In genomic region chr1:10074059-10074854, GRCh38 we compare ENCODE assay signal across 8 cellular contexts. TPM values are rescaled to one million over a fixed set of nuclear protein-coding genes. Genes with fewer than 3 reads are reported as not detected.
DNase-seq lines count a peak whose midpoint lies in the region; TF ChIP-seq lines count a peak whose summit lies in the region.

No MANE protein-coding gene starts in this region.

- peak overlapping the region; percentile 47; the same call in 1 of the 2 replicates for H3K9ac ChIP-seq in SK-N-SH

- H3K4me3 Mint-ChIP-seq in immature natural killer cell: peak overlapping the region in 2 of 5 donors; percentile 1 to 11

- peak overlapping the region; percentile 5 to 64 (median 10) for H3K27ac Mint-ChIP-seq in immature natural killer cell

- WGBS in SK-N-SH (ENCODE audit: low lambda C conversion rate): 36% methylated on average over 5 of the region's 5 CpGs

- no peaks in the 10 kb centered on the region for H3K9me3 Mint-ChIP-seq in immature natural killer cell

- no peak overlapping the region for H3K4me3 ChIP-seq in SK-N-SH (ENCODE audit: low read depth in 2 of 2, low read length in 1 of 2)

- no peak for TF ChIP-seq CTCF in SK-N-SH (IDR thresholded peaks at IDR 0.05)

- H3K4me1 Mint-ChIP-seq in immature natural killer cell: peaks cover 18 to 19% of the 10 kb centered on the region in 2 donors

- H3K9me2 ChIP-seq in SK-N-SH: no peaks in the 10 kb centered on the region

- peaks cover 25% of the 10 kb centered on the region for H3F3A ChIP-seq in SK-N-SH (replicated peaks; ENCODE audit: insufficient read depth)

- H3K36me3 Mint-ChIP-seq in immature natural killer cell: peaks cover 0 to 6% (median 4%) of the 10 kb centered on the region in 3 donors

- peaks cover 0 to 2% (median 0%) of the 10 kb centered on the region in 3 donors for H3K27me3 Mint-ChIP-seq in immature natural killer cell (ENCODE audit: low read depth in 3 of 3)

- peak overlapping the region; percentile 61; the same call in 1 of the 2 replicates for H3K4me2 ChIP-seq in SK-N-SH

- H4K20me1 ChIP-seq in SK-N-SH (ENCODE audit: insufficient read depth): peaks cover 5% of the 10 kb centered on the region

- H3K4me1 ChIP-seq in SK-N-SH (ENCODE audit: control insufficient read depth in 1 of 2, insufficient read depth in 2 of 2, low read depth in 1 of 2, low read length in 1 of 2): peaks cover 6 to 22% of the 10 kb centered on the region in 2 experiments; a peak in 3 of 4 replicates

- DNase-seq in stimulated activated naive CD4-positive, alpha-beta T cell treated with Interleukin-2 at 50 U/mL for 16 hours (lab: John Stamatoyannopoulos, UW): peak; percentile 58
- no peak for DNase-seq in stimulated activated naive CD4-positive, alpha-beta T cell (lab: John Stamatoyannopoulos, UW)
- no peak for DNase-seq in SK-N-SH
- DNase-seq in amniotic stem cell (lab: John Stamatoyannopoulos, UW): peak; percentile 88
- peak; percentile 17 to 34 (median 24) for DNase-seq in immature natural killer cell
- DNase-seq in stimulated activated CD4-positive, alpha-beta T cell treated with anti-CD3 and anti-CD28 coated beads, Interleukin-4, amount 100 ng/mL, for 24 hours: peak; percentile 71
- no peak for DNase-seq in GOT3 (lab: John Stamatoyannopoulos, UW)
- no peak for DNase-seq in germinal center (ENCODE audit: low spot score)

- peak overlapping the region; percentile 44 to 91; a peak in 3 of 4 replicates for H3K27ac ChIP-seq in SK-N-SH (ENCODE audit: low read depth in 2 of 2, low read length in 1 of 2)

- no peaks in the 10 kb centered on the region for H3K9me3 ChIP-seq in SK-N-SH

- peaks cover 2 to 7% of the 10 kb centered on the region in 2 experiments for H3K36me3 ChIP-seq in SK-N-SH (replicated peaks in 1 of 2; ENCODE audit: control insufficient read depth in 1 of 2, insufficient read depth in 2 of 2, low read length in 1 of 2)

- TF ChIP-seq EP300 in SK-N-SH (IDR thresholded peaks at IDR 0.05; ENCODE audit: borderline replicate concordance in 1 of 2, low read depth in 1 of 2, low read length in 1 of 2): peak in 1 of 2 experiments; percentile 67; a peak in 1 of 4 replicates

- H2AFZ ChIP-seq in SK-N-SH (ENCODE audit: low read depth): no peak overlapping the region

- H3K79me2 ChIP-seq in SK-N-SH (ENCODE audit: insufficient read depth): peaks cover 78% of the 10 kb centered on the region

- H3K27me3 ChIP-seq in SK-N-SH (ENCODE audit: insufficient read depth): no peaks in the 10 kb centered on the region

- POLR2A ChIA-PET in SK-N-SH (lab: Yijun Ruan, JAX): no interaction called here

- CTCF ChIA-PET in SK-N-SH (lab: Yijun Ruan, JAX): no interaction called here

- TF ChIP-seq RAD21 in SK-N-SH (IDR thresholded peaks at IDR 0.05; ENCODE audit: low read length): no peak

TF ChIP-seq in SK-N-SH, 30 proteins besides CTCF, POLR2A, EP300 and RAD21:
- TF ChIP-seq YY1 (IDR thresholded peaks at IDR 0.05; ENCODE audit: low read depth) (no peak), USF1 (IDR thresholded peaks at IDR 0.05; ENCODE audit: borderline replicate concordance, low read depth) (peak; percentile 16; the same call in 1 of the 2 replicates), TEAD4 (IDR thresholded peaks at IDR 0.05; ENCODE audit: borderline replicate concordance, insufficient read depth) (peak; percentile 35; the same call in 1 of the 2 replicates), JUND (IDR thresholded peaks at IDR 0.05) (peak; percentile 73), RXRA (IDR thresholded peaks at IDR 0.05; ENCODE audit: borderline replicate concordance, low read depth) (peak; percentile 88), SMC3 (IDR thresholded peaks at IDR 0.05; ENCODE audit: low read depth, low read length) (no peak), GABPA (IDR thresholded peaks at IDR 0.05; ENCODE audit: low read depth) (peak; percentile 30; the same call in 1 of the 2 replicates), MXI1 (IDR thresholded peaks at IDR 0.05; ENCODE audit: low read depth, low read length) (peak; percentile 49; the same call in 1 of the 2 replicates), ELF1 (IDR thresholded peaks at IDR 0.05) (peak; percentile 62; the same call in 1 of the 2 replicates), FOXM1 (IDR thresholded peaks at IDR 0.05; ENCODE audit: low read depth) (no peak), GATA2 (CRISPR knock-in tag; IDR thresholded peaks at IDR 0.05) (no peak), POLR2AphosphoS5 (IDR thresholded peaks at IDR 0.05; ENCODE audit: low read depth, low read length) (peak; percentile 43; the same call in 1 of the 2 replicates), TCF12 (IDR thresholded peaks at IDR 0.05) (peak; percentile 69), MEF2A (IDR thresholded peaks at IDR 0.05; ENCODE audit: borderline replicate concordance, low read depth) (peak; percentile 57; the same call in 1 of the 2 replicates), NFIC (IDR thresholded peaks at IDR 0.05; ENCODE audit: borderline replicate concordance) (peak; percentile 69), MAX (IDR thresholded peaks at IDR 0.05; ENCODE audit: low read depth) (peak; percentile 89), CHD2 (IDR thresholded peaks at IDR 0.05; ENCODE audit: low read length, partially characterized antibody) (no peak), EZH2phosphoT487 (IDR thresholded peaks at IDR 0.05; ENCODE audit: borderline replicate concordance, low read depth) (no peak), TAF1 (IDR thresholded peaks at IDR 0.05; ENCODE audit: borderline replicate concordance, low read depth, low read length) (0 out of 2 replicates have a peak, but pooled peaks have one; percentile 23), FOSL2 (IDR thresholded peaks at IDR 0.05; ENCODE audit: borderline replicate concordance, low read depth) (peak; percentile 92), SIN3A (IDR thresholded peaks at IDR 0.05; ENCODE audit: borderline replicate concordance, low read depth, low read length) (peak; percentile 45; the same call in 1 of the 2 replicates)
- TF ChIP-seq, protein P1, sequence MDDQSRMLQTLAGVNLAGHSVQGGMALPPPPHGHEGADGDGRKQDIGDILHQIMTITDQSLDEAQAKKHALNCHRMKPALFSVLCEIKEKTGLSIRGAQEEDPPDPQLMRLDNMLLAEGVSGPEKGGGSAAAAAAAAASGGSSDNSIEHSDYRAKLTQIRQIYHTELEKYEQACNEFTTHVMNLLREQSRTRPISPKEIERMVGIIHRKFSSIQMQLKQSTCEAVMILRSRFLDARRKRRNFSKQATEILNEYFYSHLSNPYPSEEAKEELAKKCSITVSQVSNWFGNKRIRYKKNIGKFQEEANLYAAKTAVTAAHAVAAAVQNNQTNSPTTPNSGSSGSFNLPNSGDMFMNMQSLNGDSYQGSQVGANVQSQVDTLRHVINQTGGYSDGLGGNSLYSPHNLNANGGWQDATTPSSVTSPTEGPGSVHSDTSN (IDR thresholded peaks at IDR 0.05): peak; percentile 67
- TF ChIP-seq, protein P2, sequence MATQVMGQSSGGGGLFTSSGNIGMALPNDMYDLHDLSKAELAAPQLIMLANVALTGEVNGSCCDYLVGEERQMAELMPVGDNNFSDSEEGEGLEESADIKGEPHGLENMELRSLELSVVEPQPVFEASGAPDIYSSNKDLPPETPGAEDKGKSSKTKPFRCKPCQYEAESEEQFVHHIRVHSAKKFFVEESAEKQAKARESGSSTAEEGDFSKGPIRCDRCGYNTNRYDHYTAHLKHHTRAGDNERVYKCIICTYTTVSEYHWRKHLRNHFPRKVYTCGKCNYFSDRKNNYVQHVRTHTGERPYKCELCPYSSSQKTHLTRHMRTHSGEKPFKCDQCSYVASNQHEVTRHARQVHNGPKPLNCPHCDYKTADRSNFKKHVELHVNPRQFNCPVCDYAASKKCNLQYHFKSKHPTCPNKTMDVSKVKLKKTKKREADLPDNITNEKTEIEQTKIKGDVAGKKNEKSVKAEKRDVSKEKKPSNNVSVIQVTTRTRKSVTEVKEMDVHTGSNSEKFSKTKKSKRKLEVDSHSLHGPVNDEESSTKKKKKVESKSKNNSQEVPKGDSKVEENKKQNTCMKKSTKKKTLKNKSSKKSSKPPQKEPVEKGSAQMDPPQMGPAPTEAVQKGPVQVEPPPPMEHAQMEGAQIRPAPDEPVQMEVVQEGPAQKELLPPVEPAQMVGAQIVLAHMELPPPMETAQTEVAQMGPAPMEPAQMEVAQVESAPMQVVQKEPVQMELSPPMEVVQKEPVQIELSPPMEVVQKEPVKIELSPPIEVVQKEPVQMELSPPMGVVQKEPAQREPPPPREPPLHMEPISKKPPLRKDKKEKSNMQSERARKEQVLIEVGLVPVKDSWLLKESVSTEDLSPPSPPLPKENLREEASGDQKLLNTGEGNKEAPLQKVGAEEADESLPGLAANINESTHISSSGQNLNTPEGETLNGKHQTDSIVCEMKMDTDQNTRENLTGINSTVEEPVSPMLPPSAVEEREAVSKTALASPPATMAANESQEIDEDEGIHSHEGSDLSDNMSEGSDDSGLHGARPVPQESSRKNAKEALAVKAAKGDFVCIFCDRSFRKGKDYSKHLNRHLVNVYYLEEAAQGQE (IDR thresholded peaks at IDR 0.05; ENCODE audit: low read depth, low read length): peak; percentile 65; the same call in 1 of the 2 replicates

RNA-seq across cellular contexts. Expression of gene UBE4B, which starts 41.5 kb away (rescaled TPM):
- polyA plus RNA-seq in SK-N-SH (2012; rRNA removed) (14.4 and 19.1 TPM in 2 replicates), immature natural killer cell (10 to 100 TPM in 1 of 3 donors, 1 to 10 TPM in 2; 3.7 to 10.3 (median 7.6) TPM)
- 13.1 and 13.7 TPM in 2 replicates for polyA plus RNA-seq in SK-N-SH (2012; cell fraction: cytosol; rRNA removed)
- 39.9 and 45.0 TPM in 2 replicates for polyA plus RNA-seq in SK-N-SH (2012; cell fraction: nucleus; rRNA removed)

Comparison
In these comparisons a context has a peak if more than half of its experiments do, and no peak if none do; other contexts are left out.
1. DNase-seq: peak in stimulated activated naive CD4-positive, alpha-beta T cell treated with Interleukin-2 at 50 U/mL for 16 hours (single experiment), amniotic stem cell (single experiment), immature natural killer cell (3 of 3) and stimulated activated CD4-positive, alpha-beta T cell treated with anti-CD3 and anti-CD28 coated beads, Interleukin-4, amount 100 ng/mL, for 24 hours (single experiment); none in stimulated activated naive CD4-positive, alpha-beta T cell (0 of 6), SK-N-SH (single experiment), GOT3 (single experiment) and germinal center (single experiment).